Comparison of ENCODE assay signal across 26 cellular contexts in the genomic region with DNA sequence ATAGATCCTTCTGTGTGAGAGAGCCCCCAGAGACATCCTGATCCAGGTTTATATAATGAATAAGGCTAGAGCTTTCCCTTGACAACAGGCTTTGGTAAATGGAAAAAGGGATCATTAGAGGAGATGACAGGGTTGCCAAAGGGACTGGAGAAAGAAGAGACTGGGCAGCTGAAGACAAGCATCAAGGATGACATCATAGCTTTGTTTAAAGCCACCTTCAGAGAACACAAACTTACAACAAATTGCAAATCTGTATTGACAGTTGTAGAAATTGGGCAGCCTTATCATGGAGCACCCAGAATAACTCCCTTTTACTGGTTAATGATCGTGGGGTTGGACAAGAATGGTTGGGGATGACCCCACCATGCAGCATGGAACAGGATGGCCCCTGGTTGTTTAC. TPM values are rescaled to one million over a fixed set of nuclear protein-coding genes. Genes with fewer than 3 reads are reported as not detected.
"Had no signal": no experiment of that assay in that cellular context is flagged by ENCODE, and none has a peak within 500 bp of the region (broad histone marks: within the 10 kb centered on the region; RNA-seq: fewer than 3 reads in every experiment).

No MANE protein-coding gene starts in this region.

- H3K4me3 ChIP-seq: coronary artery, dorsolateral prefrontal cortex, esophagus squamous epithelium, gastrocnemius medialis, heart right ventricle, left lung, lower lobe of right lung had no signal

- H3K4me1 ChIP-seq: gastrocnemius medialis had no signal

- ATAC-seq: gastrocnemius medialis, heart right ventricle, left cardiac atrium, left lung, left ventricle myocardium superior, lower lobe of right lung had no signal

- DNase-seq: dermis blood vessel endothelial cell; dorsolateral prefrontal cortex; effector CD4-positive, alpha-beta T cell; effector memory CD4-positive, alpha-beta T cell; esophagus squamous epithelium; foreskin fibroblast; foreskin melanocyte; gastrocnemius medialis; glutamatergic neuron; head of caudate nucleus; heart right ventricle; hippocampal formation; left cardiac atrium; left lung; left ventricle myocardium superior; lower lobe of right lung; mesenchymal stem cell; midbrain; naive thymus-derived CD4-positive, alpha-beta T cell had no signal

- H3K36me3 ChIP-seq: esophagus squamous epithelium, gastrocnemius medialis, heart right ventricle, left lung, lower lobe of right lung had no signal

- H3K27ac ChIP-seq: coronary artery, dorsolateral prefrontal cortex, esophagus squamous epithelium, gastrocnemius medialis, heart right ventricle, left lung, lower lobe of right lung had no signal

- H3K9me3 ChIP-seq: esophagus squamous epithelium, gastrocnemius medialis, left lung, lower lobe of right lung had no signal

- FAIRE-seq: colon, endothelial cell of umbilical vein, islet of Langerhans, keratinocyte had no signal

RNA-seq across cellular contexts. Expression of a gene that starts 3.7 kb away (rescaled TPM):
- total RNA-seq: gastrocnemius medialis; heart right ventricle; left cardiac atrium; left ventricle myocardium superior; lower lobe of right lung; mononuclear cell; naive thymus-derived CD4-positive, alpha-beta T cell had no signal
- polyA plus RNA-seq: esophagus; heart right ventricle; naive thymus-derived CD4-positive, alpha-beta T cell had no signal
